ENCODE assay signal across 10 cellular contexts in the genomic region with DNA sequence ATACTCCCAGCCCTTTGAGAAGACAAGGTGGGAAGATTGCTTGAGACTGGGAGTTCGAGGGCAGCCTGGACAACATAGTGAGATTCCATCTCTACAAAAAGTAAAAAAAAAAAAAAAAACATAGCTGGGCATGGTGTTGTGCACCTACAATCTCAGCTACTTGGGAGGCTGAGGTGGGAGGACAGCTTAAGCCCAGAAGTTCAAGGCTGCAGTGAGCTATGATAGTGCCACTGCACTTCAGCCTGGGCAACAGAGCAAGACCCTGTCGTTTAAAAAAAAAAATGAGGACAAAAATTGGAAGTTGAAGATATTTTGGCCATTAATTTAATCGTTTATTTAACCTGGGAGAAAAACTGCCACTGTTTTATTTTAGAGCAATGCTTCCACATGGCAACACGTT. TPM values are rescaled to one million over a fixed set of nuclear protein-coding genes. Genes with fewer than 3 reads are reported as not detected.
DNase-seq lines count a peak whose midpoint lies in the region; ATAC-seq and TF ChIP-seq lines count a peak whose summit lies in the region.
"Had no signal": no experiment of that assay in that cellular context is flagged by ENCODE, and none has a peak within 500 bp of the region (broad histone marks: within the 10 kb centered on the region; RNA-seq: fewer than 3 reads in every experiment).

No MANE protein-coding gene starts in this region.

- TF ChIP-seq CTCF in GM12875 (IDR thresholded peaks at IDR 0.05; ENCODE audit: borderline replicate concordance, insufficient read depth, low read depth, low read length) (no peak), fibroblast of lung (conservative IDR thresholded peaks at IDR 0.05 in 1 of 2, IDR thresholded peaks at IDR 0.05 in 1 of 2; ENCODE audit: low read depth in 1 of 2, low read length in 2 of 2) (no peak), psoas muscle (IDR thresholded peaks at IDR 0.05) (no peak)

- no peaks in the 10 kb centered on the region for H4K20me1 ChIP-seq in fibroblast of lung (ENCODE audit: control insufficient read depth, extremely low read depth, insufficient read depth, low read length)

- peaks cover 20% of the 10 kb centered on the region for H3K36me3 ChIP-seq in SK-N-MC (ENCODE audit: insufficient read depth, low read length)
- H3K36me3 ChIP-seq in fibroblast of lung (ENCODE audit: control insufficient read depth, insufficient read depth, low read length), result peaks cover 5% of the 10 kb centered on the region
- H3K36me3 ChIP-seq in psoas muscle (ENCODE audit: insufficient read depth in 1 of 2, low read depth in 1 of 2), result peaks cover 4 to 10% of the 10 kb centered on the region in 2 donors
- H3K36me3 ChIP-seq: neutrophil had no signal

- H3K4me3 ChIP-seq in GM12875 (ENCODE audit: low read depth, low read length) (peak overlapping the region; percentile 92), SK-N-MC (peak overlapping the region; percentile 78), fibroblast of lung (replicated peaks in 1 of 4; ENCODE audit: control extremely low read depth in 1 of 4, insufficient read depth in 1 of 4, low read depth in 3 of 4, low read length in 4 of 4) (peak overlapping the region; percentile 72 to 98 (median 91)), psoas muscle (peak overlapping the region; percentile 95)

- H3K4me1 ChIP-seq in fibroblast of lung (ENCODE audit: control insufficient read depth, extremely low read depth, insufficient read depth, low read length) (peaks cover 5% of the 10 kb centered on the region), psoas muscle (peaks cover 11% of the 10 kb centered on the region)

- H3K4me2 ChIP-seq in fibroblast of lung (ENCODE audit: extremely low read depth, insufficient read depth, low read length), result peak overlapping the region; percentile 87

- H3K27me3 ChIP-seq in fibroblast of lung (ENCODE audit: control insufficient read depth, insufficient read depth, low read length) (no peaks in the 10 kb centered on the region), psoas muscle (ENCODE audit: insufficient read depth in 3 of 3, low read length in 2 of 3) (peaks cover 0 to 4% (median 0%) of the 10 kb centered on the region in 3 donors)

- peaks cover 53% of the 10 kb centered on the region for H3K79me2 ChIP-seq in fibroblast of lung (ENCODE audit: control insufficient read depth, insufficient read depth, low read length)

- no peak for ATAC-seq in psoas muscle
- no peak for ATAC-seq in left colon

- no peak overlapping the region for H2AFZ ChIP-seq in fibroblast of lung (ENCODE audit: low read length)

- H3K9me3 ChIP-seq in SK-N-MC (ENCODE audit: low read depth, low read length) (no peaks in the 10 kb centered on the region), fibroblast of lung (ENCODE audit: control insufficient read depth, insufficient read depth, low read depth, low read length) (no peaks in the 10 kb centered on the region), psoas muscle (no peaks in the 10 kb centered on the region)
- H3K9me3 ChIP-seq: neutrophil had no signal

- H3K27ac ChIP-seq in SK-N-MC, result no peak overlapping the region
- no peak overlapping the region for H3K27ac ChIP-seq in fibroblast of lung (ENCODE audit: insufficient read depth, low read length)
- H3K27ac ChIP-seq in psoas muscle, result no peak overlapping the region
- H3K27ac ChIP-seq: neutrophil had no signal

- intact Hi-C loops in psoas muscle (cut with DNase I), result no loop called here
- intact Hi-C loops in left colon (cut with DNase I, micrococcal nuclease), result no loop called here

- 55 to 59% (median 56%) methylated on average over 4 of the region's 4 CpGs for WGBS in psoas muscle, 3 donors

- no peak for DNase-seq in SK-N-MC (ENCODE audit: low read depth, low spot score)
- DNase-seq in fibroblast of lung (ENCODE audit: low read depth in 2 of 2), result no peak
- DNase-seq in psoas muscle, result no peak
- no peak for DNase-seq in NCI-H1417 (lab: John Stamatoyannopoulos, UW)
- DNase-seq in left colon, result no peak
- no peak for DNase-seq in HCEC 1CT
- no peak for DNase-seq in COLO668 (lab: John Stamatoyannopoulos, UW; ENCODE audit: unreplicated experiment)
- DNase-seq: NCI-H1048 had no signal

- H3K9ac ChIP-seq in SK-N-MC (ENCODE audit: insufficient read length), result peak overlapping the region; percentile 81
- H3K9ac ChIP-seq in fibroblast of lung (ENCODE audit: insufficient read depth, low read length), result no peak overlapping the region

RNA-seq across cellular contexts. Expression of gene URB1, which starts 1.1 kb away (rescaled TPM):
- total RNA-seq in fibroblast of lung, result 15.7 and 17.7 TPM in 2 replicates
- polyA plus RNA-seq in fibroblast of lung, result 4.3 and 7.3 TPM in 2 replicates
- 6.0 and 10.0 TPM in 2 replicates for polyA plus RNA-seq in fibroblast of lung (2012)
- 16.5 and 38.7 TPM in 2 replicates for polyA minus RNA-seq in fibroblast of lung (ENCODE audit: low replicate concordance)
- 10 to 100 TPM; 12.9 to 19.8 (median 17.9) TPM for total RNA-seq in psoas muscle
- 1 to 10 TPM; 4.8 to 9.5 (median 8.1) TPM for polyA plus RNA-seq in psoas muscle
- 10 to 100 TPM in 1 of 2 donors, 1 to 10 TPM in 1; 7.3 to 12.6 TPM for total RNA-seq in left colon

RNA-seq across cellular contexts. Expression of gene EVA1C, which starts 20.8 kb away (rescaled TPM):
- total RNA-seq in fibroblast of lung, result 4.4 and 4.6 TPM in 2 replicates
- polyA plus RNA-seq in fibroblast of lung, result 2.4 and 5.7 TPM in 2 replicates
- 2.2 and 6.4 TPM in 2 replicates for polyA plus RNA-seq in fibroblast of lung (2012)
- polyA minus RNA-seq in fibroblast of lung (ENCODE audit: low replicate concordance), result 5.3 and 5.4 TPM in 2 replicates
- 10 to 100 TPM in 1 of 4 donors, 1 to 10 TPM in 3; 5.5 to 10.7 (median 7.3) TPM for total RNA-seq in psoas muscle
- 1 to 10 TPM; 5.6 to 9.7 (median 5.8) TPM for polyA plus RNA-seq in psoas muscle
- 10 to 100 TPM; 10.3 to 24.5 TPM for total RNA-seq in left colon
